ENCODE assay signal across 28 cellular contexts in genomic region chr21:39687069-39687468, GRCh38. TPM values are rescaled to one million over a fixed set of nuclear protein-coding genes. Genes with fewer than 3 reads are reported as not detected.
A peak's percentile ranks its signal among the peaks of the same experiment; 100 is the strongest.
DNase-seq lines count a peak whose midpoint lies in the region; ATAC-seq and TF ChIP-seq lines count a peak whose summit lies in the region.
"Had no signal": no experiment of that assay in that cellular context is flagged by ENCODE, and none has a peak within 500 bp of the region (broad histone marks: within the 10 kb centered on the region; RNA-seq: fewer than 3 reads in every experiment).

No MANE protein-coding gene starts in this region.

- no peaks in the 10 kb centered on the region for H3K4me1 Mint-ChIP-seq in type B pancreatic cell (ENCODE audit: unreplicated experiment)
- H3K4me1 Mint-ChIP-seq: central memory CD8-positive, alpha-beta T cell; naive thymus-derived CD8-positive, alpha-beta T cell; stimulated activated memory B cell treated with anti-CD40 and anti-IgM and Interleukin-4, amounts not matched to agents 10 μg/mL and 1 μg/mL and 100 μg/mL, for 72 hours had no signal

- peaks cover 8% of the 10 kb centered on the region for H3K4me1 ChIP-seq in mucosa of descending colon (ENCODE audit: low read depth)
- no peaks in the 10 kb centered on the region for H3K4me1 ChIP-seq in upper lobe of right lung
- H3K4me1 ChIP-seq: adrenal gland had no signal

- DNase-seq in NCI-H146 (lab: John Stamatoyannopoulos, UW) (peak; percentile 34), NCI-H146 treated with DMSO at 0.1 percent for 48 hours (lab: John Stamatoyannopoulos, UW; ENCODE audit: unreplicated experiment) (no peak), mucosa of descending colon (peak in 2 of 3 donors; percentile 42 to 64), type B pancreatic cell (ENCODE audit: extremely low spot score, unreplicated experiment) (no peak), OCI-M1 (lab: John Stamatoyannopoulos, UW) (no peak), omental fat pad (ENCODE audit: low spot score) (no peak), upper lobe of right lung (no peak)
- DNase-seq: activated CD4-positive, CD25-positive, alpha-beta regulatory T cell treated with anti-CD3 and anti-CD28 coated beads, Interleukin-2, amount 50 U/mL, for 72 hours; activated CD8-positive, alpha-beta T cell treated with anti-CD3 and anti-CD28 coated beads for 36 hours; activated naive CD4-positive, alpha-beta T cell treated with anti-CD3 and anti-CD28 coated beads for 36 hours; adrenal gland; CD4-positive, alpha-beta T cell; foreskin melanocyte; GOT3; heart right ventricle; kidney; naive thymus-derived CD8-positive, alpha-beta T cell; NK-92 treated with Interleukin-12 subunit alpha and Interleukin-12 subunit beta, amount 100 ng/mL, for 24 hours; occipital lobe; PC-9; Right ventricle myocardium superior had no signal

- H3K4me3 Mint-ChIP-seq in type B pancreatic cell: no peak overlapping the region
- H3K4me3 Mint-ChIP-seq: activated CD8-positive, alpha-beta T cell treated with anti-CD3 and anti-CD28 coated beads for 36 hours; activated naive CD4-positive, alpha-beta T cell treated with anti-CD3 and anti-CD28 coated beads for 36 hours; CD4-positive, alpha-beta T cell; central memory CD8-positive, alpha-beta T cell; dendritic cell treated with granulocyte-macrophage colony-stimulating factor and Interleukin-4, amounts not matched to agents 40 ng/mL and 50 ng/mL, for 4 days; naive thymus-derived CD8-positive, alpha-beta T cell; stimulated activated memory B cell treated with anti-CD40 and anti-IgM and Interleukin-4, amounts not matched to agents 10 μg/mL and 1 μg/mL and 100 μg/mL, for 72 hours; T-helper 1 cell treated with Interleukin-12 subunit alpha and Interleukin-12 subunit beta and Interleukin-4 antibody, amounts not matched to agents 30 μg/mL and 1 μg/mL, for 36 hours had no signal

- no peaks in the 10 kb centered on the region for H3K36me3 ChIP-seq in mucosa of descending colon (ENCODE audit: low read depth)
- H3K36me3 ChIP-seq in upper lobe of right lung: no peaks in the 10 kb centered on the region
- H3K36me3 ChIP-seq: adrenal gland, heart right ventricle had no signal

- H3K27ac Mint-ChIP-seq in type B pancreatic cell: peak overlapping the region; percentile 63
- H3K27ac Mint-ChIP-seq: activated CD8-positive, alpha-beta T cell treated with anti-CD3 and anti-CD28 coated beads for 36 hours; activated naive CD4-positive, alpha-beta T cell treated with anti-CD3 and anti-CD28 coated beads for 36 hours; CD4-positive, alpha-beta T cell; dendritic cell treated with granulocyte-macrophage colony-stimulating factor and Interleukin-4, amounts not matched to agents 40 ng/mL and 50 ng/mL, for 4 days; naive thymus-derived CD8-positive, alpha-beta T cell; stimulated activated memory B cell treated with anti-CD40 and anti-IgM and Interleukin-4, amounts not matched to agents 10 μg/mL and 1 μg/mL and 100 μg/mL, for 72 hours; T-helper 1 cell treated with Interleukin-12 subunit alpha and Interleukin-12 subunit beta and Interleukin-4 antibody, amounts not matched to agents 30 μg/mL and 1 μg/mL, for 36 hours had no signal

- no peak for TF ChIP-seq CTCF in VCaP (conservative IDR thresholded peaks at IDR 0.05)
- TF ChIP-seq CTCF in mucosa of descending colon (IDR thresholded peaks at IDR 0.05): no peak
- TF ChIP-seq CTCF in type B pancreatic cell (conservative IDR thresholded peaks at IDR 0.05): no peak
- TF ChIP-seq CTCF in omental fat pad (IDR thresholded peaks at IDR 0.05): no peak
- TF ChIP-seq CTCF in upper lobe of right lung (IDR thresholded peaks at IDR 0.05): no peak

- no peaks in the 10 kb centered on the region for H3K36me3 Mint-ChIP-seq in type B pancreatic cell
- H3K36me3 Mint-ChIP-seq: naive thymus-derived CD8-positive, alpha-beta T cell; stimulated activated memory B cell treated with anti-CD40 and anti-IgM and Interleukin-4, amounts not matched to agents 10 μg/mL and 1 μg/mL and 100 μg/mL, for 72 hours had no signal

- H3K9me3 ChIP-seq in mucosa of descending colon (no peaks in the 10 kb centered on the region), upper lobe of right lung (no peaks in the 10 kb centered on the region)
- H3K9me3 ChIP-seq: adrenal gland, heart right ventricle had no signal

- peak; percentile 84 for ATAC-seq in mucosa of descending colon
- no peak for ATAC-seq in omental fat pad (ENCODE audit: low FRiP score)
- no peak for ATAC-seq in upper lobe of right lung
- ATAC-seq: activated CD8-positive, alpha-beta T cell treated with anti-CD3 and anti-CD28 coated beads for 36 hours; GM12878; heart right ventricle; naive thymus-derived CD8-positive, alpha-beta T cell; SK-N-SH treated with all-trans-retinoic acid at 6 μM for 48 hours; stimulated activated memory B cell treated with anti-CD40 and anti-IgM and Interleukin-4, amounts not matched to agents 10 μg/mL and 1 μg/mL and 100 μg/mL, for 72 hours had no signal

- no peaks in the 10 kb centered on the region for H3K27me3 ChIP-seq in upper lobe of right lung
- H3K27me3 ChIP-seq: adrenal gland, heart right ventricle had no signal

- intact Hi-C loops in mucosa of descending colon (cut with DNase I, micrococcal nuclease): no loop called here
- intact Hi-C loops in upper lobe of right lung (cut with DNase I): no loop called here

- no peaks in the 10 kb centered on the region for H3K27me3 Mint-ChIP-seq in type B pancreatic cell
- H3K27me3 Mint-ChIP-seq: activated CD8-positive, alpha-beta T cell treated with anti-CD3 and anti-CD28 coated beads for 36 hours; central memory CD8-positive, alpha-beta T cell; stimulated activated memory B cell treated with anti-CD40 and anti-IgM and Interleukin-4, amounts not matched to agents 10 μg/mL and 1 μg/mL and 100 μg/mL, for 72 hours had no signal

- H3K27ac ChIP-seq in VCaP: peak overlapping the region; percentile 84
- no peak overlapping the region for H3K27ac ChIP-seq in upper lobe of right lung
- H3K27ac ChIP-seq: adrenal gland, heart right ventricle, PC-9 had no signal

- no peak overlapping the region for H3K4me3 ChIP-seq in mucosa of descending colon
- H3K4me3 ChIP-seq in upper lobe of right lung: no peak overlapping the region
- H3K4me3 ChIP-seq: adrenal gland, GM12878, heart right ventricle, PC-9 had no signal

- H3K9me3 Mint-ChIP-seq in type B pancreatic cell: no peaks in the 10 kb centered on the region
- H3K9me3 Mint-ChIP-seq: activated naive CD4-positive, alpha-beta T cell treated with anti-CD3 and anti-CD28 coated beads for 36 hours; central memory CD8-positive, alpha-beta T cell; dendritic cell treated with granulocyte-macrophage colony-stimulating factor and Interleukin-4, amounts not matched to agents 40 ng/mL and 50 ng/mL, for 4 days; T-helper 1 cell treated with Interleukin-12 subunit alpha and Interleukin-12 subunit beta and Interleukin-4 antibody, amounts not matched to agents 30 μg/mL and 1 μg/mL, for 36 hours had no signal

RNA-seq across cellular contexts. Expression of gene IGSF5, which starts 57.9 kb away (rescaled TPM):
- under 1 TPM; 0.23 to 0.29 (median 0.25) TPM for total RNA-seq in mucosa of descending colon
- 1.5 TPM in 2 replicates for total RNA-seq in type B pancreatic cell (ENCODE audit: low replicate concordance)
- not detected for total RNA-seq in omental fat pad
- total RNA-seq in upper lobe of right lung: not detected
- total RNA-seq: activated CD8-positive, alpha-beta T cell treated with anti-CD3 and anti-CD28 coated beads for 36 hours; activated naive CD4-positive, alpha-beta T cell treated with anti-CD3 and anti-CD28 coated beads for 36 hours; CD4-positive, alpha-beta T cell; GM12878; naive thymus-derived CD8-positive, alpha-beta T cell; PC-9 had no signal

Comparison
In these comparisons a context has a peak if more than half of its experiments do, and no peak if none do; other contexts are left out.
1. DNase-seq: peak in NCI-H146 (single experiment) and mucosa of descending colon (2 of 3); none in NCI-H146 treated with DMSO at 0.1 percent for 48 hours (single experiment), type B pancreatic cell (single experiment), OCI-M1 (single experiment), omental fat pad (single experiment) and upper lobe of right lung (single experiment).